In genomic region chr6:85678000-85678601, GRCh38 we compare ENCODE assay signal across 8 cellular contexts. TPM values are rescaled to one million over a fixed set of nuclear protein-coding genes. Genes with fewer than 3 reads are reported as not detected.
A peak's percentile ranks its signal among the peaks of the same experiment; 100 is the strongest.
DNase-seq lines count a peak whose midpoint lies in the region; ATAC-seq and TF ChIP-seq lines count a peak whose summit lies in the region.

No MANE protein-coding gene starts in this region.

- H3K27me3 Mint-ChIP-seq in CD4-positive, CD25-positive, alpha-beta regulatory T cell, result peaks cover 5% of the 10 kb centered on the region
- H3K27me3 Mint-ChIP-seq in chondrocyte (ENCODE audit: low read depth), result no peaks in the 10 kb centered on the region

- H3K4me1 ChIP-seq in CD4-positive, CD25-positive, alpha-beta regulatory T cell (ENCODE audit: control insufficient read depth, insufficient read depth, low read length, poor library complexity, severe bottlenecking), result peaks cover 43% of the 10 kb centered on the region
- peaks cover 34% of the 10 kb centered on the region for H3K4me1 ChIP-seq in Karpas-422 (ENCODE audit: low read length)
- peaks cover 4% of the 10 kb centered on the region for H3K4me1 ChIP-seq in mesodermal cell (ENCODE audit: control insufficient read depth, insufficient read depth, low read length, poor library complexity, severe bottlenecking)
- peaks cover 9 to 11% of the 10 kb centered on the region in 2 donors for H3K4me1 ChIP-seq in aorta (ENCODE audit: control insufficient read depth in 1 of 2, insufficient read depth in 2 of 2, low read length in 2 of 2)

- H3K27ac ChIP-seq in CD4-positive, CD25-positive, alpha-beta regulatory T cell (ENCODE audit: insufficient read depth, low read length, poor library complexity, severe bottlenecking), result peak overlapping the region; percentile 93
- H3K27ac ChIP-seq in Karpas-422 (ENCODE audit: low read length) (peak overlapping the region; percentile 74), mesodermal cell (ENCODE audit: low read depth, low read length, severe bottlenecking) (peak overlapping the region; percentile 81), aorta (ENCODE audit: low read depth in 1 of 2, low read length in 2 of 2) (peak overlapping the region; percentile 53 to 85)

- no peaks in the 10 kb centered on the region for H3K9me3 ChIP-seq in CD4-positive, CD25-positive, alpha-beta regulatory T cell (ENCODE audit: control insufficient read depth in 2 of 2, low read length in 2 of 2)
- H3K9me3 ChIP-seq in Karpas-422 (ENCODE audit: low read length) (no peaks in the 10 kb centered on the region), mesodermal cell (ENCODE audit: control insufficient read depth, low read length) (no peaks in the 10 kb centered on the region), aorta (ENCODE audit: control insufficient read depth, low read length) (no peaks in the 10 kb centered on the region)

- ATAC-seq in CD4-positive, CD25-positive, alpha-beta regulatory T cell (ENCODE audit: low read depth in 2 of 2), result peak in 1 of 2 donors; percentile 2
- ATAC-seq in aorta (ENCODE audit: low FRiP score), result peak; percentile 1

- H3K27ac Mint-ChIP-seq in CD4-positive, CD25-positive, alpha-beta regulatory T cell, result peak overlapping the region; percentile 99 to 100 (median 100)
- peak overlapping the region; percentile 97 for H3K27ac Mint-ChIP-seq in chondrocyte (ENCODE audit: unreplicated experiment)

- peak overlapping the region; percentile 91 for H3K9ac ChIP-seq in Karpas-422 (ENCODE audit: low read length)

- no peak overlapping the region for H2AFZ ChIP-seq in Karpas-422 (ENCODE audit: low read length)

- H3K27me3 ChIP-seq in CD4-positive, CD25-positive, alpha-beta regulatory T cell (ENCODE audit: control insufficient read depth, insufficient read depth, low read length), result no peaks in the 10 kb centered on the region
- no peaks in the 10 kb centered on the region for H3K27me3 ChIP-seq in Karpas-422 (ENCODE audit: low read length)
- peaks cover 0 to 2% of the 10 kb centered on the region in 2 donors for H3K27me3 ChIP-seq in aorta (ENCODE audit: control insufficient read depth in 1 of 2, insufficient read depth in 2 of 2, low read length in 1 of 2)

- H3K36me3 ChIP-seq in CD4-positive, CD25-positive, alpha-beta regulatory T cell (ENCODE audit: control insufficient read depth, insufficient read depth, low read length), result peaks cover 8% of the 10 kb centered on the region
- H3K36me3 ChIP-seq in Karpas-422 (ENCODE audit: insufficient read depth, low read length) (peaks cover 28% of the 10 kb centered on the region), mesodermal cell (ENCODE audit: control insufficient read depth, insufficient read depth, low read length) (peaks cover 34% of the 10 kb centered on the region), aorta (ENCODE audit: control insufficient read depth in 1 of 2, insufficient read depth in 2 of 2, low read length in 1 of 2) (no peaks in the 10 kb centered on the region)

- DNase-seq in CD4-positive, CD25-positive, alpha-beta regulatory T cell, result no peak
- DNase-seq in Karpas-422 (no peak), chondrocyte (ENCODE audit: low spot score) (no peak), aorta (no peak), NCI-H446 (lab: John Stamatoyannopoulos, UW) (no peak), hippocampal formation (lab: John Stamatoyannopoulos, UW) (no peak)
- DNase-seq in stimulated activated CD4-positive, alpha-beta T cell treated with anti-CD3 and anti-CD28 coated beads, Interleukin-2, amount 100 ng/mL, for 48 hours, result no peak

- peaks cover 32 to 53% (median 47%) of the 10 kb centered on the region in 4 donors for H3K4me1 Mint-ChIP-seq in CD4-positive, CD25-positive, alpha-beta regulatory T cell
- H3K4me1 Mint-ChIP-seq in chondrocyte (ENCODE audit: low read depth), result peaks cover 51% of the 10 kb centered on the region

- H3K9me2 ChIP-seq in Karpas-422 (replicated peaks; ENCODE audit: insufficient read depth, low read length), result no peaks in the 10 kb centered on the region

- H4K20me1 ChIP-seq in Karpas-422 (ENCODE audit: insufficient read depth, low read depth, low read length), result peaks cover 34% of the 10 kb centered on the region

- peaks cover 0 to 1% (median 0%) of the 10 kb centered on the region in 7 donors for H3K9me3 Mint-ChIP-seq in CD4-positive, CD25-positive, alpha-beta regulatory T cell
- H3K9me3 Mint-ChIP-seq in chondrocyte (ENCODE audit: low read depth), result no peaks in the 10 kb centered on the region

- 0% methylated on average over 30 to 33 of the region's 34 CpGs for WGBS in mesodermal cell (ENCODE audit: insufficient coverage in 2 of 2), 2 experiments
- WGBS in aorta, 2 donors, result 0% methylated on average over 34 of the region's 34 CpGs

- peak overlapping the region; percentile 89 for H3K4me2 ChIP-seq in Karpas-422 (ENCODE audit: low read depth, low read length, poor library complexity, severe bottlenecking)

- intact Hi-C loops in aorta (cut with DNase I), result loop anchor here (1.0 to 5.0 kb wide), 4 partner anchors 35 to 1451 kb away; partner anchors contain the start of genes CEP162 (in 1 of the 2) and SNX14 (in 1 of the 2)

- TF ChIP-seq CTCF in chondrocyte (IDR thresholded peaks at IDR 0.05), result no peak

- H3K4me3 Mint-ChIP-seq in CD4-positive, CD25-positive, alpha-beta regulatory T cell, result peak overlapping the region; percentile 96 to 99 (median 98)
- H3K4me3 Mint-ChIP-seq in chondrocyte (ENCODE audit: unreplicated experiment), result peak overlapping the region; percentile 99

- H3K79me2 ChIP-seq in Karpas-422 (ENCODE audit: low read length), result peaks cover 28% of the 10 kb centered on the region

- peaks cover 29% of the 10 kb centered on the region for H3K36me3 Mint-ChIP-seq in CD4-positive, CD25-positive, alpha-beta regulatory T cell
- H3K36me3 Mint-ChIP-seq in chondrocyte (ENCODE audit: low read depth), result peaks cover 23% of the 10 kb centered on the region

- peak overlapping the region; percentile 100 for H3K4me3 ChIP-seq in CD4-positive, CD25-positive, alpha-beta regulatory T cell (ENCODE audit: low read depth, low read length)
- H3K4me3 ChIP-seq in Karpas-422 (ENCODE audit: low read length), result peak overlapping the region; percentile 93
- peak overlapping the region; percentile 95 for H3K4me3 ChIP-seq in mesodermal cell (ENCODE audit: extremely low read depth, insufficient read depth, low read length, poor library complexity, severe bottlenecking)
- H3K4me3 ChIP-seq in aorta (ENCODE audit: low read length in 2 of 2), result peak overlapping the region; percentile 88 to 97

RNA-seq across cellular contexts. Expression of gene SYNCRIP, which starts 35.4 kb away (rescaled TPM):
- 82.3 TPM for total RNA-seq in CD4-positive, CD25-positive, alpha-beta regulatory T cell
- polyA plus RNA-seq in CD4-positive, CD25-positive, alpha-beta regulatory T cell, result 10 to 100 TPM; 56.4 to 76.5 (median 71.0) TPM
- 73.4 and 99.4 TPM in 2 replicates for total RNA-seq in Karpas-422 (2014; rRNA removed; shearing (Covaris generic); ENCODE audit: low replicate concordance)
- total RNA-seq in chondrocyte (87.4 to 116 TPM (median 90.5 TPM) in 3 replicates), aorta (100 to 1,000 TPM in 1 of 2 donors, 10 to 100 TPM in 1; 96.4 to 119 TPM)
- 90.6 TPM for polyA plus RNA-seq in mesodermal cell (2013, experiment 1 of 2)
- 104 TPM for polyA plus RNA-seq in mesodermal cell (2013, experiment 2 of 2)
- 10 to 100 TPM; 35.2 to 54.0 TPM for polyA plus RNA-seq in aorta
